34 cellular contexts compared by ENCODE assay signal in the genomic region with DNA sequence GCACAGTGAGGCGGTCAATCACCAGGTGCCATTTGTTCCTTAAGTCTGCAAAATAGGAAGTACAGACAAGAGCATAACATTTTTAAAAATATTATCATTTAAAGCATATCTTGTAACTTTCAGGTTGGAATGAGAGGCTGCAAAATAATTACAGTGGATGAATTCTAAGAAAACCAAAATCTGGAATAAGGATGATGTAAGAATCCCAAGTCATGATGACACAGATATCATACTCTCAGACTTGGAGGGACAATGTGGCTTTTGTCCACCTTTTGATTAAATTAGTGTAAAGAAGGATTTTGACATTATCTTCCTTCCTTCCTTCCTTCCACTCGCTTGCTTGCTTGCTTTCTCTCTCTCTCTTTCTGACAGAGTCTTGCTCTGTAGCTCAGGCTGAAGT.
"Had no signal": no experiment of that assay in that cellular context is flagged by ENCODE, and none has a peak within 500 bp of the region (broad histone marks: within the 10 kb centered on the region; RNA-seq: fewer than 3 reads in every experiment).

No MANE protein-coding gene starts in this region.

- H3K4me1 ChIP-seq: SJCRH30 had no signal

- H3K27me3 ChIP-seq: MG63, SJCRH30 had no signal

- H2AFZ ChIP-seq: PC-9 had no signal

- H3K4me2 ChIP-seq: PC-9 had no signal

- H3K9me3 ChIP-seq: MG63, SJCRH30 had no signal

- FAIRE-seq: RCC 7860 had no signal

- H3K36me3 ChIP-seq: SJCRH30 had no signal

- ATAC-seq: Panc1, Right ventricle myocardium inferior, SK-N-SH treated with all-trans-retinoic acid at 6 μM for 48 hours, T-cell had no signal

- H3K27ac ChIP-seq: PC-9, RWPE1, SJCRH30, SK-N-MC had no signal

- DNase-seq: Kasumi-1, MG63, NCI-H1048, NCI-H1092 treated with DMSO at 0.1 percent for 48 hours, NCI-H1105 treated with DMSO at 0.1 percent for 48 hours, NCI-H1417, NCI-H1436, NCI-H146, NCI-H1694, NCI-H187, NCI-H1930, NCI-H2029 treated with DMSO at 0.1 percent for 48 hours, NCI-H2081 treated with DMSO at 0.1 percent for 48 hours, NCI-H2107, NCI-H2171, NCI-H226, NCI-H446 treated with DMSO at 0.1 percent for 48 hours, NCI-H510A, NCI-H524, NCI-H526, NCI-H69, NCI-H748 treated with DMSO at 0.1 percent for 48 hours, NCI-H82, PC-9, SHP77, SIG-M5, SJCRH30, T-cell had no signal

- H3K4me3 ChIP-seq: MG63, PC-9, SJCRH30, SK-N-MC had no signal
